In genomic region chr2:192060161-192060560, GRCh38 we compare ENCODE assay signal across 22 cellular contexts.
"Had no signal": no experiment of that assay in that cellular context is flagged by ENCODE, and none has a peak within 500 bp of the region (broad histone marks: within the 10 kb centered on the region; RNA-seq: fewer than 3 reads in every experiment).

No MANE protein-coding gene starts in this region.

- H3K4me3 ChIP-seq: breast epithelium, stomach, testis, upper lobe of left lung had no signal

- H3K27ac Mint-ChIP-seq: activated T-helper 17 cell treated with anti-CD3 and anti-CD28 coated beads, Interleukin-2, amount 50 U/mL, for 72 hours; dendritic cell treated with granulocyte-macrophage colony-stimulating factor and Interleukin-4, amounts not matched to agents 40 ng/mL and 50 ng/mL, for 4 days; nephron; progenitor cell of endocrine pancreas; T-helper 2 cell treated with Interferon-gamma antibody and Interleukin-4, amounts not matched to agents 5 μg/mL and 100 μg/mL, for 36 hours had no signal

- H3K27me3 Mint-ChIP-seq: dendritic cell treated with granulocyte-macrophage colony-stimulating factor and Interleukin-4, amounts not matched to agents 40 ng/mL and 50 ng/mL, for 4 days; progenitor cell of endocrine pancreas had no signal

- H3K27me3 ChIP-seq: breast epithelium, stomach, testis, upper lobe of left lung had no signal

- H3K4me1 ChIP-seq: breast epithelium, stomach, testis, upper lobe of left lung had no signal

- H3K4me3 Mint-ChIP-seq: activated T-helper 17 cell treated with anti-CD3 and anti-CD28 coated beads, Interleukin-2, amount 50 U/mL, for 72 hours; dendritic cell treated with granulocyte-macrophage colony-stimulating factor and Interleukin-4, amounts not matched to agents 40 ng/mL and 50 ng/mL, for 4 days; nephron; T-helper 2 cell treated with Interferon-gamma antibody and Interleukin-4, amounts not matched to agents 5 μg/mL and 100 μg/mL, for 36 hours had no signal

- H3K27ac ChIP-seq: breast epithelium, stomach, testis, upper lobe of left lung had no signal

- DNase-seq: activated CD4-positive, alpha-beta T cell treated with anti-CD3 and anti-CD28 coated beads, Interleukin-2, amount 50 U/mL, for 1 hour; activated naive CD4-positive, alpha-beta T cell treated with Interleukin-2 at 50 U/mL for 16 hours; aorta; cerebellar nuclear complex; effector memory CD4-positive, alpha-beta T cell; foreskin melanocyte; head of caudate nucleus; mesendoderm; occipital lobe; right cardiac atrium; small intestine; stimulated activated CD4-positive, alpha-beta T cell treated with anti-CD3 and anti-CD28 coated beads, Interleukin-4, amount 100 ng/mL, for 4 hours; stimulated activated CD8-positive, alpha-beta memory T cell treated with anti-CD3 and anti-CD28 coated beads, Interleukin-4, amount 100 ng/mL, for 48 hours; stomach; testis; upper lobe of left lung had no signal

- H3K9me3 Mint-ChIP-seq: activated T-helper 17 cell treated with anti-CD3 and anti-CD28 coated beads, Interleukin-2, amount 50 U/mL, for 72 hours; dendritic cell treated with granulocyte-macrophage colony-stimulating factor and Interleukin-4, amounts not matched to agents 40 ng/mL and 50 ng/mL, for 4 days; nephron; T-helper 2 cell treated with Interferon-gamma antibody and Interleukin-4, amounts not matched to agents 5 μg/mL and 100 μg/mL, for 36 hours had no signal

- H3K9me3 ChIP-seq: breast epithelium, stomach, testis, upper lobe of left lung had no signal

- H3K36me3 ChIP-seq: breast epithelium, stomach, upper lobe of left lung had no signal

- H3K4me1 Mint-ChIP-seq: activated T-helper 17 cell treated with anti-CD3 and anti-CD28 coated beads, Interleukin-2, amount 50 U/mL, for 72 hours; nephron had no signal

- ATAC-seq: activated T-helper 17 cell treated with anti-CD3 and anti-CD28 coated beads, Interleukin-2, amount 50 U/mL, for 72 hours; right cardiac atrium had no signal
